In the genomic region with DNA sequence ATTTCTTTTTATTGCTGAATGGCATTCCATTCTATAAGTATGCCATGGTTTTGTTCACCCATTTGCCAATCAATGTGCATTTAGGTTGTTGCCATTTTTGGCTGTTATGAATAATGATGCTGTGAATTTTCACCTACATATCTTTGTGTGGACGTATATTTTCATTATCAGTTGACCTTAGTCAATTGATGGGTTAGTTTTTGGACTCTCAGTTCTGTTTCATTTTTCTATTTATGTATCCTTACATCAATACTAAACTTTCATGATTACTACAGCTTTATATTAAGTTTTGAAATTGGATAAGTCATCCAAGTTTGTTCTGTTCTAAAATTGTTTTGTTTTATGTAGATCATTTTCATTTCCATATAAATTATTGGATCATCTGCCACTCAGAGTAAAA, we compare ENCODE assay signal across 22 cellular contexts.
DNase-seq lines count a peak whose midpoint lies in the region; ATAC-seq, FAIRE-seq and TF ChIP-seq lines count a peak whose summit lies in the region.
"Had no signal": no experiment of that assay in that cellular context is flagged by ENCODE, and none has a peak within 500 bp of the region (broad histone marks: within the 10 kb centered on the region; RNA-seq: fewer than 3 reads in every experiment).

No MANE protein-coding gene starts in this region.

- no peak for TF ChIP-seq POLR2A in GM12891 (IDR thresholded peaks at IDR 0.05; ENCODE audit: low read depth, low read length)
- no peak for TF ChIP-seq POLR2A in vagina (IDR thresholded peaks at IDR 0.05)

- peaks cover 8% of the 10 kb centered on the region for H3K27me3 Mint-ChIP-seq in CD4-positive, alpha-beta T cell
- H3K27me3 Mint-ChIP-seq in Calu3 (ENCODE audit: unreplicated experiment) = peaks cover 30% of the 10 kb centered on the region

- FAIRE-seq in GM12891 (lab: Jason Lieb, UNC) = peak; percentile 28
- FAIRE-seq: A204.1, D721Med, G401.6, GM12892 had no signal

- BruUV-seq in Calu3 (replicated peaks; lab: Mats Ljungman, UMichigan) = no TSS peak

- no peak overlapping the region for H3K4me3 ChIP-seq in vagina
- H3K4me3 ChIP-seq: BLaER1 had no signal

- H3K27ac ChIP-seq in vagina = no peak overlapping the region
- no peak overlapping the region for H3K27ac ChIP-seq in CD4-positive, alpha-beta T cell (ENCODE audit: low read depth, low read length)
- H3K27ac ChIP-seq: BLaER1 had no signal

- no peaks in the 10 kb centered on the region for H3K4me1 Mint-ChIP-seq in CD4-positive, alpha-beta T cell (ENCODE audit: low read depth)
- no peaks in the 10 kb centered on the region for H3K4me1 Mint-ChIP-seq in Calu3 (ENCODE audit: low read depth, unreplicated experiment)
- H3K4me1 Mint-ChIP-seq: CD14-positive monocyte; CD4-positive, CD25-positive, alpha-beta regulatory T cell had no signal

- H3K27ac Mint-ChIP-seq in CD4-positive, alpha-beta T cell = no peak overlapping the region
- H3K27ac Mint-ChIP-seq in Calu3 (ENCODE audit: unreplicated experiment) = no peak overlapping the region
- H3K27ac Mint-ChIP-seq: CD14-positive monocyte; CD4-positive, CD25-positive, alpha-beta regulatory T cell; CD8-positive, alpha-beta T cell had no signal

- intact Hi-C loops in vagina (cut with DNase I) = no loop called here
- intact Hi-C loops in CD4-positive, alpha-beta T cell (cut with DNase I, micrococcal nuclease) = no loop called here
- intact Hi-C loops in Calu3 (cut with micrococcal nuclease; ENCODE audit: unreplicated experiment) = no loop called here

- H3K36me3 ChIP-seq in vagina = no peaks in the 10 kb centered on the region
- H3K36me3 ChIP-seq: BE2C, BLaER1 had no signal

- H3K4me3 Mint-ChIP-seq in CD4-positive, alpha-beta T cell = no peak overlapping the region
- H3K4me3 Mint-ChIP-seq in Calu3 (ENCODE audit: low read depth, unreplicated experiment) = no peak overlapping the region
- H3K4me3 Mint-ChIP-seq: CD14-positive monocyte; CD4-positive, CD25-positive, alpha-beta regulatory T cell; CD8-positive, alpha-beta T cell had no signal

- CTCF ChIA-PET in CD4-positive, alpha-beta T cell (lab: Charles Lee) = no interaction called here
- CTCF ChIA-PET in Calu3 (lab: Charles Lee) = no interaction called here

- H3K9me3 Mint-ChIP-seq in CD4-positive, alpha-beta T cell = no peaks in the 10 kb centered on the region
- H3K9me3 Mint-ChIP-seq in Calu3 (ENCODE audit: low read depth, unreplicated experiment) = peaks cover 3% of the 10 kb centered on the region
- H3K9me3 Mint-ChIP-seq: CD8-positive, alpha-beta T cell had no signal

- TF ChIP-seq CTCF in vagina (IDR thresholded peaks at IDR 0.05) (no peak), Calu3 (IDR thresholded peaks at IDR 0.05; ENCODE audit: unreplicated experiment) (no peak)
- TF ChIP-seq CTCF in CD4-positive, alpha-beta T cell (IDR thresholded peaks at IDR 0.05) = no peak

- DNase-seq in GM12891 (ENCODE audit: insufficient read length, low spot score) = no peak
- no peak for DNase-seq in vagina (ENCODE audit: extremely low spot score in 2 of 2)
- DNase-seq in CD4-positive, alpha-beta T cell = no peak
- no peak for DNase-seq in Calu3
- DNase-seq: 8988T; ACHN; BE2C; C1 segment of cervical spinal cord; CD4-positive, CD25-positive, alpha-beta regulatory T cell; CD8-positive, alpha-beta T cell; COR-L47; DMS79 treated with DMSO at 0.1 percent for 48 hours; GF-D8 had no signal

- H3K36me3 Mint-ChIP-seq in CD4-positive, alpha-beta T cell (ENCODE audit: low read depth) = no peaks in the 10 kb centered on the region
- H3K36me3 Mint-ChIP-seq in Calu3 (ENCODE audit: insufficient read depth, unreplicated experiment) = no peaks in the 10 kb centered on the region
- H3K36me3 Mint-ChIP-seq: CD4-positive, CD25-positive, alpha-beta regulatory T cell; CD8-positive, alpha-beta T cell had no signal

- POLR2A ChIA-PET in CD4-positive, alpha-beta T cell (lab: Charles Lee) = no interaction called here

- no peaks in the 10 kb centered on the region for H3K9me3 ChIP-seq in vagina
- no peaks in the 10 kb centered on the region for H3K9me3 ChIP-seq in CD4-positive, alpha-beta T cell (ENCODE audit: control insufficient read depth, low read length)
- H3K9me3 ChIP-seq: BE2C, BLaER1 had no signal

- H3K27me3 ChIP-seq in vagina = no peaks in the 10 kb centered on the region
- no peaks in the 10 kb centered on the region for H3K27me3 ChIP-seq in CD4-positive, alpha-beta T cell (ENCODE audit: control insufficient read depth, insufficient read depth, low read length)
- H3K27me3 ChIP-seq: BE2C, BLaER1 had no signal

- ATAC-seq in GM18868 (IDR thresholded peaks at IDR 0.05; ENCODE audit: unreplicated experiment) (peak; percentile 35), HG03565 (IDR thresholded peaks at IDR 0.05; ENCODE audit: unreplicated experiment) (peak; percentile 43), HG02571 (IDR thresholded peaks at IDR 0.05; ENCODE audit: unreplicated experiment) (no peak)
- no peak for ATAC-seq in CD4-positive, alpha-beta T cell (ENCODE audit: poor library complexity)
- ATAC-seq: CD8-positive, alpha-beta T cell had no signal

- no peaks in the 10 kb centered on the region for H3K4me1 ChIP-seq in vagina
- H3K4me1 ChIP-seq: BE2C, BLaER1 had no signal

TF ChIP-seq in GM12891, 5 proteins besides CTCF, POLR2A, EP300 and RAD21:
- TF ChIP-seq SPI1 (IDR thresholded peaks at IDR 0.05; ENCODE audit: low read depth, low read length) (no peak), TAF1 (IDR thresholded peaks at IDR 0.05; ENCODE audit: low read depth, low read length) (no peak), POLR2AphosphoS5 (IDR thresholded peaks at IDR 0.05; ENCODE audit: low read depth, low read length) (no peak), PAX5 (IDR thresholded peaks at IDR 0.05; ENCODE audit: insufficient read depth, low read length, severe bottlenecking) (no peak), POU2F2 (IDR thresholded peaks at IDR 0.05; ENCODE audit: low read depth, low read length) (no peak)

Comparison
In these comparisons a context has a peak if more than half of its experiments do, and no peak if none do; other contexts are left out.
1. ATAC-seq: peak in GM18868 (single experiment) and HG03565 (single experiment); none in CD4-positive, alpha-beta T cell (single experiment) and HG02571 (single experiment).